ENCODE assay signal across 27 cellular contexts in the genomic region with DNA sequence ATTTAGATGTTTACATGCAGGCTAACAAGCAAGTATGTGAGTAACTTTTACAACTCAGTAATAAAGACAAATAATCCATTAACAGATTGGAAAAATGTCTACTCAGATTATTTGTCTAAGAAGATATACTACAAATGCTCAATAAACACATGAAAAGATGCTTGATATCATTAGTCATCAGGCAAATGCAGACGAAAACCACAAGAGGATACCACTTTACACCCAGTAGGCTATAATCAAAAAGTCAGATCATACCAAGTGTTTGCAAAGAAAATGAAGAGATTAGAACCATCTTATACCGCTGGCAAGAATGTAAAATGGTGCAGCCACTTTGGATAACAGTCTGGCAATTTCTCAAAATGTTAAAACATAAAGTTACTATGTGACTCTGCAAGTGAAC.
DNase-seq lines count a peak whose midpoint lies in the region; FAIRE-seq and TF ChIP-seq lines count a peak whose summit lies in the region.
"Had no signal": no experiment of that assay in that cellular context is flagged by ENCODE, and none has a peak within 500 bp of the region (broad histone marks: within the 10 kb centered on the region; RNA-seq: fewer than 3 reads in every experiment).

No MANE protein-coding gene starts in this region.

- no peaks in the 10 kb centered on the region for H3K27me3 ChIP-seq in bronchial epithelial cell (ENCODE audit: control insufficient read depth, insufficient read depth, low read length)
- H3K27me3 ChIP-seq: gastrocnemius medialis, left lung, right lobe of liver, SJSA1, tibial nerve had no signal

- no peak overlapping the region for H3K4me3 ChIP-seq in bronchial epithelial cell (ENCODE audit: low read depth, low read length)
- H3K4me3 ChIP-seq: dorsolateral prefrontal cortex, gastrocnemius medialis, left lung, right lobe of liver, SJSA1, tibial nerve had no signal

- FAIRE-seq in bronchial epithelial cell (lab: Jason Lieb, UNC) = no peak

- peak; percentile 37 for DNase-seq in H4 (ENCODE audit: low spot score)
- DNase-seq in NCI-H226 = peak; percentile 57
- DNase-seq in bronchial epithelial cell (ENCODE audit: low read depth) = peak; percentile 11
- peak; percentile 45 for DNase-seq in non-pigmented ciliary epithelial cell (ENCODE audit: low read depth)
- DNase-seq in posterior vena cava (ENCODE audit: low spot score) = no peak
- no peak for DNase-seq in globus pallidus (ENCODE audit: low spot score)
- no peak for DNase-seq in stimulated activated CD4-positive, alpha-beta T cell treated with anti-CD3 and anti-CD28 coated beads, Interleukin-12 subunit alpha, Interleukin-12 subunit beta, amount 100 ng/mL, for 4 hours
- DNase-seq in stimulated activated CD4-positive, alpha-beta T cell treated with anti-CD3 and anti-CD28 coated beads, Interleukin-15, amount 100 ng/mL, for 24 hours = no peak
- DNase-seq: activated CD4-positive, alpha-beta T cell treated with anti-CD3 and anti-CD28 coated beads for 4 hours; activated naive CD4-positive, alpha-beta T cell treated with anti-CD3 and anti-CD28 coated beads, Interleukin-2, amount 10 ng/mL, durations not matched to agents 7 days and 5 days; CD4-positive, CD25-positive, alpha-beta regulatory T cell; DMS 273 treated with DMSO at 0.1 percent for 48 hours; dorsolateral prefrontal cortex; gastrocnemius medialis; hippocampal formation; immature natural killer cell; left lung; midbrain; natural killer cell; NCI-H1694 treated with DMSO at 0.1 percent for 48 hours; NCI-H2171; NCI-H524; NK-92 treated with Interleukin-12 subunit alpha and Interleukin-12 subunit beta, amount 100 ng/mL, for 24 hours; right lobe of liver; stimulated activated naive CD8-positive, alpha-beta T cell treated with anti-CD3 and anti-CD28 coated beads, Interleukin-15, amount 100 ng/mL, for 72 hours had no signal

- intact Hi-C loops in posterior vena cava (cut with DNase I) = no loop called here

- no peaks in the 10 kb centered on the region for H3K36me3 ChIP-seq in bronchial epithelial cell (ENCODE audit: control insufficient read depth, insufficient read depth, low read length)
- H3K36me3 ChIP-seq: gastrocnemius medialis, left lung, right lobe of liver, tibial nerve had no signal

- TF ChIP-seq CTCF in bronchial epithelial cell (IDR thresholded peaks at IDR 0.05; ENCODE audit: insufficient read depth, low read length, severe bottlenecking) = no peak

Comparison
In these comparisons a context has a peak if more than half of its experiments do, and no peak if none do; other contexts are left out.
1. DNase-seq: peak in H4 (single experiment), NCI-H226 (single experiment), bronchial epithelial cell (single experiment) and non-pigmented ciliary epithelial cell (single experiment); none in posterior vena cava (single experiment), globus pallidus (single experiment), stimulated activated CD4-positive, alpha-beta T cell treated with anti-CD3 and anti-CD28 coated beads, Interleukin-12 subunit alpha, Interleukin-12 subunit beta, amount 100 ng/mL, for 4 hours (single experiment) and stimulated activated CD4-positive, alpha-beta T cell treated with anti-CD3 and anti-CD28 coated beads, Interleukin-15, amount 100 ng/mL, for 24 hours (single experiment).